In the genomic region with DNA sequence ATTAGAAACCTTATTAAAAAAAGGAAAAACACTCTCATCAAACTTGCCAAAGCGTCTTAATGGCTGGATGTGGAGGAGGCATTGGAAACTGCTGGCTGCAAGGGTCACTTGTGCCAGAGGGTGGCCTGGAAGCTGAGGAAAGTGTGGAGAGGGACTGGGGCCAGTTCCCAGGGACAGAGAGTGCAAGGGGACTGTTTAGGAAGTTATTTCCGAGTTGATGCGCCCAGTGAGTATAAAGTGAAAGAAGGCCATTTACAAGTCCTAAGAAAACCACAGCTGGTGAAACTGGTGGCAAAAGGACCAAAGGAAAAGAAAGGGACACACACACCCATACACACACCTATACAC, we compare ENCODE assay signal across 16 cellular contexts. TPM values are rescaled to one million over a fixed set of nuclear protein-coding genes. Genes with fewer than 3 reads are reported as not detected.
"Had no signal": no experiment of that assay in that cellular context is flagged by ENCODE, and none has a peak within 500 bp of the region (broad histone marks: within the 10 kb centered on the region; RNA-seq: fewer than 3 reads in every experiment).

No MANE protein-coding gene starts in this region.

- H3K27ac Mint-ChIP-seq: activated CD4-positive, alpha-beta memory T cell treated with anti-CD3 and anti-CD28 coated beads for 36 hours; activated CD4-positive, alpha-beta T cell treated with anti-CD3 and anti-CD28 coated beads for 36 hours; stimulated activated naive CD8-positive, alpha-beta T cell treated with anti-CD3 and anti-CD28 coated beads, Interleukin-15, Interleukin-2, amounts not matched to agents 100 ng/mL and 50 ng/mL, for 24 hours; T-helper 17 cell had no signal

- H3K36me3 Mint-ChIP-seq: activated CD4-positive, alpha-beta memory T cell treated with anti-CD3 and anti-CD28 coated beads for 36 hours; immature natural killer cell had no signal

- H3K9me3 ChIP-seq: breast epithelium, suprapubic skin had no signal

- H3K4me3 ChIP-seq: breast epithelium, lung, suprapubic skin had no signal

- H3K9me3 Mint-ChIP-seq: activated CD4-positive, alpha-beta memory T cell treated with anti-CD3 and anti-CD28 coated beads for 36 hours; stimulated activated naive CD8-positive, alpha-beta T cell treated with anti-CD3 and anti-CD28 coated beads, Interleukin-15, Interleukin-2, amounts not matched to agents 100 ng/mL and 50 ng/mL, for 24 hours had no signal

- DNase-seq: activated CD4-positive, alpha-beta memory T cell treated with anti-CD3 and anti-CD28 coated beads for 36 hours; activated CD4-positive, alpha-beta T cell treated with anti-CD3 and anti-CD28 coated beads for 36 hours; activated T-cell treated with anti-CD3 and anti-CD28 coated beads, Interleukin-2, amount 50 U/mL, for 48 hours; aorta; immature natural killer cell; midbrain; retina; small intestine; stimulated activated CD4-positive, alpha-beta T cell treated with anti-CD3 and anti-CD28 coated beads, Interleukin-4, amount 100 ng/mL, for 4 hours; T-helper 17 cell; trophoblast cell; WERI-Rb-1 had no signal

- H3K4me3 Mint-ChIP-seq: activated CD4-positive, alpha-beta memory T cell treated with anti-CD3 and anti-CD28 coated beads for 36 hours; activated CD4-positive, alpha-beta T cell treated with anti-CD3 and anti-CD28 coated beads for 36 hours; immature natural killer cell; stimulated activated naive CD8-positive, alpha-beta T cell treated with anti-CD3 and anti-CD28 coated beads, Interleukin-15, Interleukin-2, amounts not matched to agents 100 ng/mL and 50 ng/mL, for 24 hours; T-helper 17 cell had no signal

- H3K36me3 ChIP-seq: breast epithelium, suprapubic skin, WERI-Rb-1 had no signal

- H3K27me3 ChIP-seq: breast epithelium, suprapubic skin had no signal

- ATAC-seq: activated CD4-positive, alpha-beta T cell treated with anti-CD3 and anti-CD28 coated beads for 36 hours; T-helper 17 cell had no signal

- H3K4me1 ChIP-seq: breast epithelium had no signal

- H3K27ac ChIP-seq: breast epithelium, suprapubic skin, WERI-Rb-1 had no signal

RNA-seq across cellular contexts. Expression of a gene that starts 52.3 kb away (rescaled TPM):
- total RNA-seq: activated CD4-positive, alpha-beta memory T cell treated with anti-CD3 and anti-CD28 coated beads for 36 hours; activated CD4-positive, alpha-beta T cell treated with anti-CD3 and anti-CD28 coated beads for 36 hours; T-helper 17 cell had no signal
- polyA plus RNA-seq: immature natural killer cell had no signal
